In the genomic region with DNA sequence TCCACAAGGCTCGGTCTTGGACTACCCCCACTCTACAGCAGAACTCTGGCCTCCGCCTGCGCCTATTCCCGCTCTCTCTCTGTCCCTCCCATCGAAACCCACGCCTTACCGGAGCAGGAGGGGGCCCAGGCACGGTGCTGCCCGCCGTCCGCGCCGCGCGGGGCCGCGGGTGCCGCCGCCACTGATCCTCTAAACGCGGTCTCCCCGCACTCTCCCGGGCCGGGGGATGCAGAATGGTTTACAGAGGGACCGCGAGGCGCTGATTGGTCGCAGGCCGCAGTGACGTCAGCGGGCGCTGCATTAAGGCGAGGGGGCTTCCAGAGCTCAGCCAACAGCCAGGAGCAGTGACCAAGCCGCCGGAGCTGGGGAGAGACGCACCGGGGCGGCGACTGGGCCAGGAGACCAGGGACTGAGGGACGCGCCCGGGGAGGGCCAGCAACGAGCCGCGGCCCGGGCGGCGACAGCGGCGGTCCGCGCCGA, we compare ENCODE assay signal across 10 cellular contexts. TPM values are rescaled to one million over a fixed set of nuclear protein-coding genes. Genes with fewer than 3 reads are reported as not detected.
DNase-seq lines count a peak whose midpoint lies in the region; ATAC-seq, FAIRE-seq and TF ChIP-seq lines count a peak whose summit lies in the region.
"Had no signal": no experiment of that assay in that cellular context is flagged by ENCODE, and none has a peak within 500 bp of the region (broad histone marks: within the 10 kb centered on the region; RNA-seq: fewer than 3 reads in every experiment).

No MANE protein-coding gene starts in this region.

- H3K27me3 ChIP-seq in hepatocyte: peaks cover 97% of the 10 kb centered on the region
- H3K27me3 ChIP-seq in suprapubic skin: peaks cover 100% of the 10 kb centered on the region
- H3K27me3 ChIP-seq in Karpas-422 (ENCODE audit: low read length): no peaks in the 10 kb centered on the region

- H3K9me3 ChIP-seq in hepatocyte (ENCODE audit: low read depth) (no peaks in the 10 kb centered on the region), suprapubic skin (no peaks in the 10 kb centered on the region), Karpas-422 (ENCODE audit: low read length) (no peaks in the 10 kb centered on the region)

- H2AFZ ChIP-seq in hepatocyte (peak overlapping the region; percentile 49), Karpas-422 (ENCODE audit: low read length) (no peak overlapping the region)

- H3K27ac ChIP-seq in hepatocyte (no peak overlapping the region), suprapubic skin (no peak overlapping the region), Karpas-422 (ENCODE audit: low read length) (no peak overlapping the region)

- no peaks in the 10 kb centered on the region for H3K36me3 ChIP-seq in hepatocyte (replicated peaks; ENCODE audit: insufficient read depth, low read depth)
- H3K36me3 ChIP-seq in suprapubic skin: no peaks in the 10 kb centered on the region
- H3K36me3 ChIP-seq in Karpas-422 (ENCODE audit: insufficient read depth, low read length): no peaks in the 10 kb centered on the region

- TF ChIP-seq CTCF in hepatocyte (IDR thresholded peaks at IDR 0.05; ENCODE audit: poor library complexity): no peak
- TF ChIP-seq CTCF in suprapubic skin (IDR thresholded peaks at IDR 0.05): no peak

- intact Hi-C loops in cardiac septum (cut with DNase I): no loop called here
- intact Hi-C loops in Right ventricle myocardium superior (cut with DNase I): no loop called here

- H3K9me2 ChIP-seq in hepatocyte (replicated peaks; ENCODE audit: insufficient read depth): no peaks in the 10 kb centered on the region
- no peaks in the 10 kb centered on the region for H3K9me2 ChIP-seq in Karpas-422 (replicated peaks; ENCODE audit: insufficient read depth, low read length)

- TF ChIP-seq EP300 in suprapubic skin (IDR thresholded peaks at IDR 0.05): no peak

- FAIRE-seq in RCC 7860 (lab: Jason Lieb, UNC): no peak
- FAIRE-seq: bronchial epithelial cell had no signal

- H4K20me1 ChIP-seq in hepatocyte (ENCODE audit: insufficient read depth, poor library complexity, severe bottlenecking): peaks cover 6% of the 10 kb centered on the region
- no peaks in the 10 kb centered on the region for H4K20me1 ChIP-seq in Karpas-422 (ENCODE audit: insufficient read depth, low read depth, low read length)

- DNase-seq in cardiac septum (ENCODE audit: low spot score): peak; percentile 64
- no peak for DNase-seq in Right ventricle myocardium superior
- peak; percentile 60 for DNase-seq in RCC 7860 (ENCODE audit: low spot score)
- no peak for DNase-seq in hepatocyte (ENCODE audit: low spot score)
- no peak for DNase-seq in suprapubic skin (ENCODE audit: low spot score in 2 of 2)
- DNase-seq in Karpas-422: no peak
- no peak for DNase-seq in anterior cingulate cortex (lab: John Stamatoyannopoulos, UW)
- DNase-seq: NCI-H2107 had no signal

- no peak for TF ChIP-seq POLR2A in suprapubic skin (IDR thresholded peaks at IDR 0.05)

- WGBS in hepatocyte (ENCODE audit: low lambda C conversion rate, missing lambda C conversion rate): 0% methylated on average over 34 of the region's 53 CpGs
- 6% methylated on average over 21 of the region's 53 CpGs for WGBS in suprapubic skin

- no peak overlapping the region for H3K4me3 ChIP-seq in hepatocyte
- peak overlapping the region; percentile 20 for H3K4me3 ChIP-seq in suprapubic skin
- H3K4me3 ChIP-seq in Karpas-422 (ENCODE audit: low read length): no peak overlapping the region

- H3K79me2 ChIP-seq in hepatocyte: no peaks in the 10 kb centered on the region
- H3K79me2 ChIP-seq in Karpas-422 (ENCODE audit: low read length): no peaks in the 10 kb centered on the region

- ATAC-seq in Right ventricle myocardium superior (ENCODE audit: poor library complexity): no peak
- ATAC-seq in HG02852 (IDR thresholded peaks at IDR 0.05; ENCODE audit: unreplicated experiment): no peak

- H3K4me1 ChIP-seq in hepatocyte (ENCODE audit: insufficient read depth): peaks cover 51% of the 10 kb centered on the region
- peaks cover 93% of the 10 kb centered on the region for H3K4me1 ChIP-seq in suprapubic skin
- no peaks in the 10 kb centered on the region for H3K4me1 ChIP-seq in Karpas-422 (ENCODE audit: low read length)

- no peak overlapping the region for H3K9ac ChIP-seq in Karpas-422 (ENCODE audit: low read length)

- H3K4me2 ChIP-seq in hepatocyte (peak overlapping the region; percentile 73), Karpas-422 (ENCODE audit: low read depth, low read length, poor library complexity, severe bottlenecking) (no peak overlapping the region)

RNA-seq across cellular contexts. Expression of a gene that starts 0.8 kb away (rescaled TPM):
- total RNA-seq in cardiac septum (not detected), Right ventricle myocardium superior (not detected), hepatocyte (not detected in 2 replicates), suprapubic skin (not detected)
- 0.35 TPM in 1 of 2 replicates, not detected in the other for polyA plus RNA-seq in hepatocyte
- total RNA-seq in Karpas-422 (2014; rRNA removed; shearing (Covaris generic); ENCODE audit: low replicate concordance): not detected in 2 replicates
- total RNA-seq: bronchial epithelial cell had no signal

RNA-seq across cellular contexts. Expression of a gene that starts 12.3 kb away (rescaled TPM):
- total RNA-seq in cardiac septum (32.7 TPM), Right ventricle myocardium superior (26.9 TPM), hepatocyte (31.2 and 35.2 TPM in 2 replicates), suprapubic skin (10 to 100 TPM; 32.5 to 38.2 (median 36.0) TPM)
- polyA plus RNA-seq in hepatocyte: 35.7 and 43.3 TPM in 2 replicates
- total RNA-seq in Karpas-422 (2014; rRNA removed; shearing (Covaris generic); ENCODE audit: low replicate concordance): 45.1 and 64.0 TPM in 2 replicates

Comparison
In these comparisons a context has a peak if more than half of its experiments do, and no peak if none do; other contexts are left out.
1. DNase-seq: peak in cardiac septum (single experiment) and RCC 7860 (single experiment); none in Right ventricle myocardium superior (single experiment), hepatocyte (single experiment), suprapubic skin (0 of 2), Karpas-422 (single experiment) and anterior cingulate cortex (0 of 58).